ENCODE assay signal across 11 cellular contexts in the genomic region with DNA sequence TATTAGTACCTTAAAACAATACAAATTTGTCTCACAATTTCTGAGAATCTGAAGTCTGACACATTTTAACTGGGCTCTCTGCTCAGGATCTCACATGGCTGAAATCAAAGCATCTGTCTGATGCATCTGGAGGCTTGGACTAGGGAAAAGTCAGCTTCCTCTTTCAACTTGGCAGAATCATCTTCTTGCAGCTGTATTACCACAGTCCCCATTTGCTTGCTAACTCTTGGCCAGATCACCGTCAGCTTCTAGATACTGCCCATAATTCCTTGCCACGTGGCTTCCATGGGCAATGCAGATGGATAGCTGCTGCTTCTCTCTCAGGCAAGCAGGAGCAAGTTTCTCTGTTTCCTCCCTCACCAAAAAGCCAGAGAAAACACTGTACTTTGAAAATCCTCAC.
DNase-seq lines count a peak whose midpoint lies in the region; ATAC-seq, FAIRE-seq and TF ChIP-seq lines count a peak whose summit lies in the region.
"Had no signal": no experiment of that assay in that cellular context is flagged by ENCODE, and none has a peak within 500 bp of the region (broad histone marks: within the 10 kb centered on the region; RNA-seq: fewer than 3 reads in every experiment).

No MANE protein-coding gene starts in this region.

- H3K36me3 ChIP-seq in kidney (ENCODE audit: control insufficient read depth in 1 of 2, insufficient read depth in 2 of 2, low read length in 2 of 2), result no peaks in the 10 kb centered on the region

- no peaks in the 10 kb centered on the region for H3K4me1 ChIP-seq in kidney (ENCODE audit: control insufficient read depth in 1 of 2, insufficient read depth in 1 of 2, low read depth in 1 of 2, low read length in 2 of 2)

- no peak overlapping the region for H3K27ac ChIP-seq in kidney (ENCODE audit: low read depth in 2 of 2, low read length in 2 of 2)

- intact Hi-C loops in kidney (cut with DNase I), result no loop called here

- FAIRE-seq in kidney (lab: Jason Lieb, UNC), result no peak
- FAIRE-seq: GM12891 had no signal

- DNase-seq in GM04504 (ENCODE audit: low read depth), result peak; percentile 37
- DNase-seq in OCI-M1 (lab: John Stamatoyannopoulos, UW), result peak; percentile 87
- peak; percentile 79 for DNase-seq in fibroblast of gingiva (ENCODE audit: low read depth)
- DNase-seq in pons (ENCODE audit: low spot score), result peak; percentile 12
- DNase-seq in NCI-H2171 (lab: John Stamatoyannopoulos, UW), result no peak
- no peak for DNase-seq in T-helper 1 cell
- DNase-seq in kidney, result no peak
- DNase-seq: activated CD4-positive, alpha-beta memory T cell treated with anti-CD3 and anti-CD28 coated beads for 36 hours had no signal

- no peak for ATAC-seq in HG03045 (IDR thresholded peaks at IDR 0.05; ENCODE audit: unreplicated experiment)
- ATAC-seq: activated naive CD4-positive, alpha-beta T cell treated with anti-CD3 and anti-CD28 coated beads, Interleukin-2, amount 50 U/mL, for 72 hours had no signal

- no peaks in the 10 kb centered on the region for H3K9me3 ChIP-seq in kidney (ENCODE audit: control insufficient read depth in 1 of 2, low read length in 2 of 2)

- H3K4me3 ChIP-seq in kidney (ENCODE audit: low read length in 2 of 2), result no peak overlapping the region

- no peak overlapping the region for H3K9ac ChIP-seq in kidney (ENCODE audit: low read length in 2 of 2)

- TF ChIP-seq CTCF in kidney (IDR thresholded peaks at IDR 0.05; ENCODE audit: borderline replicate concordance, extremely low read depth, insufficient read depth), result no peak

Comparison
In these comparisons a context has a peak if more than half of its experiments do, and no peak if none do; other contexts are left out.
1. DNase-seq: peak in GM04504 (single experiment), OCI-M1 (single experiment), fibroblast of gingiva (single experiment) and pons (single experiment); none in NCI-H2171 (single experiment), T-helper 1 cell (0 of 5) and kidney (single experiment).